8 cellular contexts compared by ENCODE assay signal in the genomic region with DNA sequence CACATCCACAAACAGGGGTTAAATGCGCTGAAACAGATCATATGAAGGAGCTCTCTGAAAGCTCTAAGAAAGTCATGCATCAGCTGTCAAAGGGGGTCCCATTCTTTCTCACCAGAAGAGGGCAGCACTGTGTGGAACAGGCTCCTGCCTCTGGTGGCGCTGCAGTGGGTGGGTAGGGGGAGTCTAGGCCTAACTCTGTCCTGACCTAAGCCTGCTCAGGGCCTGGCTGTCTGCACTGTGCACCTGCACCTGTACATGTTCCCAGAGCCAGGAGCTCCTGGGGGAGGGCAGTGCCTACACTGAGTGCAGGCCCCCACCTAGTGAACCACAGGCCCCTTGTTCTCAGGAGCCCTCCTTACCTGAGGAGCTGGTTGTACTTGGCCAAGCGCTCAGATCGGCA. TPM values are rescaled to one million over a fixed set of nuclear protein-coding genes. Genes with fewer than 3 reads are reported as not detected.
DNase-seq lines count a peak whose midpoint lies in the region; ATAC-seq and TF ChIP-seq lines count a peak whose summit lies in the region.

No MANE protein-coding gene starts in this region.

- TF ChIP-seq POLR2A in esophagus squamous epithelium (IDR thresholded peaks at IDR 0.05) = no peak
- no peak for TF ChIP-seq POLR2A in lower leg skin (IDR thresholded peaks at IDR 0.05)

- H3K4me3 Mint-ChIP-seq in activated CD4-positive, alpha-beta T cell treated with anti-CD3 and anti-CD28 coated beads, Interleukin-2, amount 10 ng/mL, durations not matched to agents 7 days and 5 days = no peak overlapping the region
- peak overlapping the region; percentile 5 for H3K4me3 Mint-ChIP-seq in stimulated activated naive CD8-positive, alpha-beta T cell treated with anti-CD3 and anti-CD28 coated beads, Interleukin-15, Interleukin-2, amounts not matched to agents 100 ng/mL and 50 ng/mL, for 24 hours

- intact Hi-C loops in esophagus squamous epithelium (cut with DNase I) = loop anchor here (10.0 kb wide), 1 partner anchor 122 kb away; no protein-coding TSS in a partner anchor
- intact Hi-C loops in lower leg skin (cut with DNase I; ENCODE audit: low total_unique reads) = no loop called here

- TF ChIP-seq CTCF in C4-2B (conservative IDR thresholded peaks at IDR 0.05) = peak; percentile 82
- peak; percentile 1 for TF ChIP-seq CTCF in GM20000 (IDR thresholded peaks at IDR 0.05; ENCODE audit: extremely low read depth, missing control alignments)
- TF ChIP-seq CTCF in esophagus squamous epithelium (IDR thresholded peaks at IDR 0.05) = peak in 5 of 6 experiments; percentile 6 to 41 (median 30)
- TF ChIP-seq CTCF in lower leg skin (IDR thresholded peaks at IDR 0.05) = no peak

- H3K27ac Mint-ChIP-seq in activated CD4-positive, alpha-beta T cell treated with anti-CD3 and anti-CD28 coated beads, Interleukin-2, amount 10 ng/mL, durations not matched to agents 7 days and 5 days = no peak overlapping the region
- H3K27ac Mint-ChIP-seq in stimulated activated naive CD8-positive, alpha-beta T cell treated with anti-CD3 and anti-CD28 coated beads, Interleukin-15, Interleukin-2, amounts not matched to agents 100 ng/mL and 50 ng/mL, for 24 hours = peak overlapping the region; percentile 63

- no peak for DNase-seq in GM20000 (ENCODE audit: low spot score)
- DNase-seq in activated CD4-positive, alpha-beta T cell treated with anti-CD3 and anti-CD28 coated beads, Interleukin-2, amount 10 ng/mL, durations not matched to agents 7 days and 5 days = peak; percentile 54
- DNase-seq in esophagus squamous epithelium (lab: John Stamatoyannopoulos, UW) = no peak
- DNase-seq in lower leg skin (ENCODE audit: low spot score in 2 of 2) = no peak

- 67 to 96% methylated on average over 1 to 3 of the region's 4 CpGs for WGBS in esophagus squamous epithelium, 2 donors
- 87 to 96% methylated on average over 4 of the region's 4 CpGs for WGBS in lower leg skin, 2 donors

- no peaks in the 10 kb centered on the region for H3K27me3 Mint-ChIP-seq in activated CD4-positive, alpha-beta T cell treated with anti-CD3 and anti-CD28 coated beads, Interleukin-2, amount 10 ng/mL, durations not matched to agents 7 days and 5 days
- H3K27me3 Mint-ChIP-seq in stimulated activated naive CD8-positive, alpha-beta T cell treated with anti-CD3 and anti-CD28 coated beads, Interleukin-15, Interleukin-2, amounts not matched to agents 100 ng/mL and 50 ng/mL, for 24 hours = no peaks in the 10 kb centered on the region

- H3K27ac ChIP-seq in C4-2B (no peak overlapping the region), esophagus squamous epithelium (no peak overlapping the region)

- H3K4me3 ChIP-seq in esophagus squamous epithelium (no peak overlapping the region), lower leg skin (ENCODE audit: low read depth, poor library complexity, severe bottlenecking) (no peak overlapping the region)

- CTCF ChIA-PET in activated CD4-positive, alpha-beta T cell treated with anti-CD3 and anti-CD28 coated beads, Interleukin-2, amount 10 ng/mL, durations not matched to agents 7 days and 5 days (lab: Charles Lee) = interaction anchor here (0.6 to 2.0 kb wide), 12 partner anchors 9 to 282 kb away, joined by 3 to 16 read pairs (median 4); a partner anchor contains a TSS

- peaks cover 57% of the 10 kb centered on the region for H3K4me1 Mint-ChIP-seq in activated CD4-positive, alpha-beta T cell treated with anti-CD3 and anti-CD28 coated beads, Interleukin-2, amount 10 ng/mL, durations not matched to agents 7 days and 5 days
- H3K4me1 Mint-ChIP-seq in stimulated activated naive CD8-positive, alpha-beta T cell treated with anti-CD3 and anti-CD28 coated beads, Interleukin-15, Interleukin-2, amounts not matched to agents 100 ng/mL and 50 ng/mL, for 24 hours (ENCODE audit: low read depth) = peaks cover 47% of the 10 kb centered on the region

- ATAC-seq in HG02798 (IDR thresholded peaks at IDR 0.05; ENCODE audit: poor library complexity, unreplicated experiment) (no peak), GM21528 (IDR thresholded peaks at IDR 0.05; ENCODE audit: low FRiP score, unreplicated experiment) (no peak)

- no peaks in the 10 kb centered on the region for H3K9me3 Mint-ChIP-seq in activated CD4-positive, alpha-beta T cell treated with anti-CD3 and anti-CD28 coated beads, Interleukin-2, amount 10 ng/mL, durations not matched to agents 7 days and 5 days
- H3K9me3 Mint-ChIP-seq in stimulated activated naive CD8-positive, alpha-beta T cell treated with anti-CD3 and anti-CD28 coated beads, Interleukin-15, Interleukin-2, amounts not matched to agents 100 ng/mL and 50 ng/mL, for 24 hours = no peaks in the 10 kb centered on the region

- H3K36me3 ChIP-seq in esophagus squamous epithelium = peaks cover 70 to 100% (median 85%) of the 10 kb centered on the region in 3 donors

- H3K36me3 Mint-ChIP-seq in activated CD4-positive, alpha-beta T cell treated with anti-CD3 and anti-CD28 coated beads, Interleukin-2, amount 10 ng/mL, durations not matched to agents 7 days and 5 days (ENCODE audit: low read depth) = peaks cover 85% of the 10 kb centered on the region
- H3K36me3 Mint-ChIP-seq in stimulated activated naive CD8-positive, alpha-beta T cell treated with anti-CD3 and anti-CD28 coated beads, Interleukin-15, Interleukin-2, amounts not matched to agents 100 ng/mL and 50 ng/mL, for 24 hours (ENCODE audit: low read depth) = peaks cover 93% of the 10 kb centered on the region

- no peaks in the 10 kb centered on the region for H3K9me3 ChIP-seq in esophagus squamous epithelium

- H3K27me3 ChIP-seq in esophagus squamous epithelium = no peaks in the 10 kb centered on the region

- POLR2A ChIA-PET in activated CD4-positive, alpha-beta T cell treated with anti-CD3 and anti-CD28 coated beads, Interleukin-2, amount 10 ng/mL, durations not matched to agents 7 days and 5 days (lab: Charles Lee) = interaction anchor here (0.6 kb wide), 1 partner anchor 22 kb away, joined by 3 read pairs; no protein-coding TSS in a partner anchor

- peaks cover 0 to 25% (median 11%) of the 10 kb centered on the region in 3 donors for H3K4me1 ChIP-seq in esophagus squamous epithelium

RNA-seq across cellular contexts. Expression of a gene that starts 16.0 kb away (rescaled TPM):
- 1,000 to 10,000 TPM; 1,608 to 1,874 TPM for total RNA-seq in activated CD4-positive, alpha-beta T cell treated with anti-CD3 and anti-CD28 coated beads, Interleukin-2, amount 10 ng/mL, durations not matched to agents 7 days and 5 days
- total RNA-seq in esophagus squamous epithelium (1,000 to 10,000 TPM in 3 of 4 donors, 100 to 1,000 TPM in 1; 954 to 1,668 (median 1,315) TPM), lower leg skin (100 to 1,000 TPM; 351 to 688 (median 453) TPM)

RNA-seq across cellular contexts. Expression of a gene that starts 45.1 kb away (rescaled TPM):
- 10 to 100 TPM; 68.5 to 68.7 TPM for total RNA-seq in activated CD4-positive, alpha-beta T cell treated with anti-CD3 and anti-CD28 coated beads, Interleukin-2, amount 10 ng/mL, durations not matched to agents 7 days and 5 days
- total RNA-seq in esophagus squamous epithelium (10 to 100 TPM; 27.5 to 56.6 (median 32.1) TPM), lower leg skin (10 to 100 TPM; 41.0 to 84.9 (median 76.8) TPM)

Comparison
In these comparisons a context has a peak if more than half of its experiments do, and no peak if none do; other contexts are left out.
1. CTCF ChIP-seq: peak in C4-2B (single experiment), GM20000 (single experiment) and esophagus squamous epithelium (5 of 6); none in lower leg skin (0 of 3).